Comparison of ENCODE assay signal across 8 cellular contexts in the genomic region with DNA sequence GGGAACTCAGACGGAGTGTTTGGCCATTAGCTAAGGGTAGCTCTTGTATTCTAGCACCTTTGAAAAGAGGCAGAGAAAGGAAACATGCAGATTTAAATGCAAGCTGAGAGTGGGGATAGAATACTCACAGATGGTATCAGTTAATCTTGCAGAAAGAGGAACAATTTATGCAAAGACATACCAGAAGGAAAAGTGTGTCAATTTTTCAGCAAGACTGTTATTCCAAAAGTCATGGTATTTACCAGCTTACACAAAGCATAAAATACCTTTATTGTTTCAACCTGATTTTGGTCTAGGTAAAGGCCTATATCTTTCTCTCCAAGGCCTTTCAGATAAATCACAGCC. TPM values are rescaled to one million over a fixed set of nuclear protein-coding genes. Genes with fewer than 3 reads are reported as not detected.
DNase-seq lines count a peak whose midpoint lies in the region; ATAC-seq and TF ChIP-seq lines count a peak whose summit lies in the region.

No MANE protein-coding gene starts in this region.

- H2AFZ ChIP-seq in DND-41 (ENCODE audit: low read depth, low read length), result no peak overlapping the region
- peak overlapping the region; percentile 99 for H2AFZ ChIP-seq in PC-3 (ENCODE audit: low read length)

- H4K20me1 ChIP-seq in DND-41 (ENCODE audit: insufficient read depth, low read length) (no peaks in the 10 kb centered on the region), PC-3 (ENCODE audit: low read length) (no peaks in the 10 kb centered on the region)

- TF ChIP-seq POLR2A in prostate gland (IDR thresholded peaks at IDR 0.05), result no peak

- H3K4me2 ChIP-seq in DND-41 (ENCODE audit: insufficient read depth, low read length), result peak overlapping the region; percentile 46; the same call in 1 of the 2 replicates
- peak overlapping the region; percentile 88 for H3K4me2 ChIP-seq in PC-3 (ENCODE audit: low read length)

- H3K9ac ChIP-seq in DND-41 (ENCODE audit: low read depth, low read length) (no peak overlapping the region), PC-3 (ENCODE audit: low read length) (no peak overlapping the region)

- peak overlapping the region in 1 of 2 experiments; percentile 38; a peak in 1 of 4 replicates for H3K4me3 ChIP-seq in DND-41 (ENCODE audit: low read depth in 1 of 2, low read length in 2 of 2)
- H3K4me3 ChIP-seq in PC-3 (ENCODE audit: low read length), result peak overlapping the region; percentile 95
- peak overlapping the region; percentile 69 for H3K4me3 ChIP-seq in epithelial cell of esophagus (ENCODE audit: low read length)
- H3K4me3 ChIP-seq in prostate gland, result peak overlapping the region; percentile 59 to 69

- H3K9me3 ChIP-seq in DND-41 (ENCODE audit: insufficient read depth, low read length, severe bottlenecking), result no peaks in the 10 kb centered on the region
- H3K9me3 ChIP-seq in PC-3 (ENCODE audit: low read length), result no peaks in the 10 kb centered on the region
- no peaks in the 10 kb centered on the region for H3K9me3 ChIP-seq in prostate gland

- intact Hi-C loops in PC-3 (cut with micrococcal nuclease), result loop anchor here (5.0 kb wide), 1 partner anchor 35 kb away; no protein-coding TSS in a partner anchor
- intact Hi-C loops in prostate gland (cut with DNase I), result loop anchor here (5.0 kb wide), 1 partner anchor 35 kb away; no protein-coding TSS in a partner anchor

- BruUV-seq in PC-3 (replicated peaks; lab: Mats Ljungman, UMichigan), result no TSS peak

- H3K27ac ChIP-seq in DND-41 (ENCODE audit: low read length), result no peak overlapping the region
- no peak overlapping the region for H3K27ac ChIP-seq in PC-3 (ENCODE audit: low read length)
- H3K27ac ChIP-seq in prostate gland, result peak overlapping the region; percentile 96

- H3F3A ChIP-seq in PC-3 (ENCODE audit: low read length, unreplicated experiment), result no peaks in the 10 kb centered on the region

- WGBS in prostate gland, result 3% methylated on average over 1 of the region's 1 CpG

- no peaks in the 10 kb centered on the region for H3K9me2 ChIP-seq in PC-3 (replicated peaks; ENCODE audit: low read length)

- no peak for ATAC-seq in DND-41 (ENCODE audit: insufficient read depth, low read depth)
- ATAC-seq in PC-3, result no peak
- no peak for ATAC-seq in GM21737 (IDR thresholded peaks at IDR 0.05; ENCODE audit: unreplicated experiment)
- ATAC-seq in HG02588 (IDR thresholded peaks at IDR 0.05; ENCODE audit: unreplicated experiment), result no peak

- H3K4me1 ChIP-seq in DND-41 (ENCODE audit: insufficient read depth, low read length) (no peaks in the 10 kb centered on the region; the same call in 1 of the 2 replicates), PC-3 (ENCODE audit: insufficient read depth, low read length) (0 out of 2 replicates have a peak, but pooled peaks cover 4% of the 10 kb centered on the region), prostate gland (replicated peaks) (peaks cover 3% of the 10 kb centered on the region)

- H3K36me3 ChIP-seq in DND-41 (ENCODE audit: insufficient read depth, low read length) (no peaks in the 10 kb centered on the region), PC-3 (ENCODE audit: low read depth, low read length) (no peaks in the 10 kb centered on the region), prostate gland (no peaks in the 10 kb centered on the region)

- H3K27me3 ChIP-seq in DND-41 (ENCODE audit: insufficient read depth, low read length, poor library complexity), result peaks cover 60% of the 10 kb centered on the region
- H3K27me3 ChIP-seq in PC-3 (ENCODE audit: low read length), result no peaks in the 10 kb centered on the region
- no peaks in the 10 kb centered on the region for H3K27me3 ChIP-seq in prostate gland (replicated peaks; ENCODE audit: insufficient read depth)

- H3K79me2 ChIP-seq in DND-41 (ENCODE audit: insufficient read depth, low read length), result no peaks in the 10 kb centered on the region
- H3K79me2 ChIP-seq in PC-3 (ENCODE audit: low read length), result no peaks in the 10 kb centered on the region

- TF ChIP-seq CTCF in DND-41 (IDR thresholded peaks at IDR 0.05; ENCODE audit: borderline replicate concordance, extremely low read depth, low read length, poor library complexity, severe bottlenecking), result no peak
- TF ChIP-seq CTCF in PC-3 (conservative IDR thresholded peaks at IDR 0.05; ENCODE audit: low read depth, low read length), result no peak
- TF ChIP-seq CTCF in epithelial cell of esophagus (IDR thresholded peaks at IDR 0.05; ENCODE audit: insufficient read depth, low read depth, low read length, missing control alignments), result no peak
- no peak for TF ChIP-seq CTCF in prostate gland (IDR thresholded peaks at IDR 0.05)

- CTCF ChIA-PET in PC-3 (lab: Charles Lee), result no interaction called here

- DNase-seq in DND-41, result no peak
- no peak for DNase-seq in PC-3
- no peak for DNase-seq in epithelial cell of esophagus (ENCODE audit: low read depth)
- DNase-seq in prostate gland (ENCODE audit: low spot score), result no peak
- no peak for DNase-seq in NCI-H345 (lab: John Stamatoyannopoulos, UW)
- DNase-seq in iPS-NIHi7 (ENCODE audit: extremely low spot score), result no peak

- POLR2A ChIA-PET in PC-3 (lab: Charles Lee; ENCODE audit: unreplicated experiment), result interaction anchor here (0.5 to 0.7 kb wide), 2 partner anchors 16 to 49 kb away, joined by 4 to 6 read pairs; no protein-coding TSS in a partner anchor

RNA-seq across cellular contexts. Expression of a gene that starts 0.3 kb away (rescaled TPM):
- 0.81 and 1.3 TPM in 2 replicates for total RNA-seq in PC-3 (2014; rRNA removed)
- 10 to 100 TPM; 15.2 to 49.0 TPM for total RNA-seq in prostate gland

Comparison
In these comparisons a context has a peak if more than half of its experiments do, and no peak if none do; other contexts are left out.
1. H3K27ac ChIP-seq: peak in prostate gland (2 of 2); none in DND-41 (single experiment) and PC-3 (single experiment).